Comparison of ENCODE assay signal across 2 cellular contexts in genomic region chr2:174812037-174812436, GRCh38.
TF ChIP-seq lines count a peak whose summit lies in the region.

No MANE protein-coding gene starts in this region.

TF ChIP-seq in HepG2, 621 proteins besides CTCF, POLR2A, EP300 and RAD21:
- no peak for TF ChIP-seq ZNF10 (CRISPR knock-in tag; IDR thresholded peaks at IDR 0.05; ENCODE audit: borderline replicate concordance, low read depth)
- no peak for TF ChIP-seq SALL1 (CRISPR knock-in tag; IDR thresholded peaks at IDR 0.05)
- TF ChIP-seq BCL6 (CRISPR knock-in tag; IDR thresholded peaks at IDR 0.05) = no peak
- TF ChIP-seq DR1 (CRISPR knock-in tag; IDR thresholded peaks at IDR 0.05) = no peak
- TF ChIP-seq, protein P1, sequence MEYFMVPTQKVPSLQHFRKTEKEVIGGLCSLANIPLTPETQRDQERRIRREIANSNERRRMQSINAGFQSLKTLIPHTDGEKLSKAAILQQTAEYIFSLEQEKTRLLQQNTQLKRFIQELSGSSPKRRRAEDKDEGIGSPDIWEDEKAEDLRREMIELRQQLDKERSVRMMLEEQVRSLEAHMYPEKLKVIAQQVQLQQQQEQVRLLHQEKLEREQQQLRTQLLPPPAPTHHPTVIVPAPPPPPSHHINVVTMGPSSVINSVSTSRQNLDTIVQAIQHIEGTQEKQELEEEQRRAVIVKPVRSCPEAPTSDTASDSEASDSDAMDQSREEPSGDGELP (IDR thresholded peaks at IDR 0.05; ENCODE audit: borderline replicate concordance, low read depth) = no peak
- no peak for TF ChIP-seq NR3C1 (CRISPR knock-in tag; IDR thresholded peaks at IDR 0.05)
- TF ChIP-seq CEBPB (IDR thresholded peaks at IDR 0.05; ENCODE audit: borderline replicate concordance, low read depth, low read length) = peak; percentile 61
- no peak for TF ChIP-seq ZXDC (CRISPR knock-in tag; IDR thresholded peaks at IDR 0.05)
TF ChIP-seq in HepG2: peak in this region for 1.

TF ChIP-seq in IMR-90, 13 proteins besides CTCF, POLR2A, EP300 and RAD21:
- TF ChIP-seq CEBPB (IDR thresholded peaks at IDR 0.05; ENCODE audit: low read depth, low read length) (peak; percentile 62), MAZ (IDR thresholded peaks at IDR 0.05; ENCODE audit: borderline replicate concordance, low read depth, low read length) (no peak), FOS (IDR thresholded peaks at IDR 0.05; ENCODE audit: low read depth, low read length) (no peak)
